Comparison of ENCODE assay signal across 9 cellular contexts in genomic region chr4:1793496-1793840, GRCh38. TPM values are rescaled to one million over a fixed set of nuclear protein-coding genes. Genes with fewer than 3 reads are reported as not detected.
DNase-seq lines count a peak whose midpoint lies in the region; ATAC-seq and TF ChIP-seq lines count a peak whose summit lies in the region.
"Had no signal": no experiment of that assay in that cellular context is flagged by ENCODE, and none has a peak within 500 bp of the region (broad histone marks: within the 10 kb centered on the region; RNA-seq: fewer than 3 reads in every experiment).

No MANE protein-coding gene starts in this region.

- no peak overlapping the region for H2AFZ ChIP-seq in KMS-11 (ENCODE audit: low read depth)

- H3K27ac Mint-ChIP-seq in activated naive CD4-positive, alpha-beta T cell treated with anti-CD3 and anti-CD28 coated beads for 36 hours, result no peak overlapping the region
- no peak overlapping the region for H3K27ac Mint-ChIP-seq in stimulated activated naive B cell treated with anti-CD40 and anti-IgM and Interleukin-4, amounts not matched to agents 10 μg/mL and 1 μg/mL and 100 μg/mL, for 72 hours

- H3K4me1 Mint-ChIP-seq in activated naive CD4-positive, alpha-beta T cell treated with anti-CD3 and anti-CD28 coated beads for 36 hours (ENCODE audit: low read depth), result no peaks in the 10 kb centered on the region
- peaks cover 6 to 9% of the 10 kb centered on the region in 2 donors for H3K4me1 Mint-ChIP-seq in stimulated activated naive B cell treated with anti-CD40 and anti-IgM and Interleukin-4, amounts not matched to agents 10 μg/mL and 1 μg/mL and 100 μg/mL, for 72 hours

- H3K27me3 Mint-ChIP-seq in activated naive CD4-positive, alpha-beta T cell treated with anti-CD3 and anti-CD28 coated beads for 36 hours (ENCODE audit: low read depth), result peaks cover 17% of the 10 kb centered on the region
- peaks cover 14 to 44% of the 10 kb centered on the region in 2 donors for H3K27me3 Mint-ChIP-seq in stimulated activated naive B cell treated with anti-CD40 and anti-IgM and Interleukin-4, amounts not matched to agents 10 μg/mL and 1 μg/mL and 100 μg/mL, for 72 hours

- H3K4me1 ChIP-seq in KMS-11 (ENCODE audit: low read depth, poor library complexity, severe bottlenecking), result peaks cover 9% of the 10 kb centered on the region

- CTCF ChIA-PET in activated naive CD4-positive, alpha-beta T cell treated with anti-CD3 and anti-CD28 coated beads for 36 hours (lab: Charles Lee), result interaction anchor here (1.3 kb wide), 1 partner anchor 45 kb away, joined by 4 read pairs; no protein-coding TSS in a partner anchor

- peak overlapping the region; percentile 51; the same call in 1 of the 2 replicates for H3K9ac ChIP-seq in KMS-11

- no peaks in the 10 kb centered on the region for H3K9me3 Mint-ChIP-seq in activated naive CD4-positive, alpha-beta T cell treated with anti-CD3 and anti-CD28 coated beads for 36 hours
- H3K9me3 Mint-ChIP-seq in stimulated activated naive B cell treated with anti-CD40 and anti-IgM and Interleukin-4, amounts not matched to agents 10 μg/mL and 1 μg/mL and 100 μg/mL, for 72 hours, result no peaks in the 10 kb centered on the region

- peaks cover 3% of the 10 kb centered on the region for H3K27me3 ChIP-seq in KMS-11 (ENCODE audit: insufficient read depth, low read depth)

- H4K20me1 ChIP-seq in KMS-11 (ENCODE audit: insufficient read depth), result no peaks in the 10 kb centered on the region

- no peaks in the 10 kb centered on the region for H3K36me3 Mint-ChIP-seq in activated naive CD4-positive, alpha-beta T cell treated with anti-CD3 and anti-CD28 coated beads for 36 hours (ENCODE audit: low read depth)
- no peaks in the 10 kb centered on the region for H3K36me3 Mint-ChIP-seq in stimulated activated naive B cell treated with anti-CD40 and anti-IgM and Interleukin-4, amounts not matched to agents 10 μg/mL and 1 μg/mL and 100 μg/mL, for 72 hours

- no peak overlapping the region for H3K4me2 ChIP-seq in KMS-11

- ATAC-seq in GM18498 (IDR thresholded peaks at IDR 0.05; ENCODE audit: unreplicated experiment) (peak; percentile 32), GM19455 (IDR thresholded peaks at IDR 0.05; ENCODE audit: unreplicated experiment) (no peak)
- peak; percentile 45 to 54 for ATAC-seq in stimulated activated naive B cell treated with anti-CD40 and anti-IgM and Interleukin-4, amounts not matched to agents 10 μg/mL and 1 μg/mL and 100 μg/mL, for 72 hours (replicated peaks)

- H3K4me3 ChIP-seq in KMS-11 (IDR thresholded peaks at IDR 0.05; ENCODE audit: insufficient read depth, low read depth, low read length), result no peak overlapping the region

- peak overlapping the region; percentile 62 for H3K27ac ChIP-seq in KMS-11
- H3K27ac ChIP-seq: neutrophil had no signal

- intact Hi-C loops in activated naive CD4-positive, alpha-beta T cell treated with anti-CD3 and anti-CD28 coated beads for 36 hours (cut with micrococcal nuclease), result no loop called here

- no peak overlapping the region for H3K4me3 Mint-ChIP-seq in activated naive CD4-positive, alpha-beta T cell treated with anti-CD3 and anti-CD28 coated beads for 36 hours
- no peak overlapping the region for H3K4me3 Mint-ChIP-seq in stimulated activated naive B cell treated with anti-CD40 and anti-IgM and Interleukin-4, amounts not matched to agents 10 μg/mL and 1 μg/mL and 100 μg/mL, for 72 hours

- peaks cover 3% of the 10 kb centered on the region; the same call in 1 of the 2 replicates for H3K36me3 ChIP-seq in KMS-11 (ENCODE audit: insufficient read depth)
- H3K36me3 ChIP-seq: neutrophil had no signal

- H3K79me2 ChIP-seq in KMS-11 (ENCODE audit: insufficient read depth, low read depth), result peaks cover 26% of the 10 kb centered on the region; the same call in 1 of the 2 replicates

- peak; percentile 39 for DNase-seq in activated naive CD4-positive, alpha-beta T cell treated with anti-CD3 and anti-CD28 coated beads for 36 hours
- DNase-seq in iPS-NIHi11 (ENCODE audit: low spot score), result peak; percentile 76
- no peak for DNase-seq in stimulated activated naive B cell treated with anti-CD40 and anti-IgM and Interleukin-4, amounts not matched to agents 10 μg/mL and 1 μg/mL and 100 μg/mL, for 72 hours
- no peak for DNase-seq in COLO829 (ENCODE audit: low spot score)
- no peak for DNase-seq in nucleus accumbens (lab: John Stamatoyannopoulos, UW)

- no peak for TF ChIP-seq CTCF in KMS-11 (conservative IDR thresholded peaks at IDR 0.05; ENCODE audit: low read depth, low read length)

RNA-seq across cellular contexts. Expression of gene FGFR3, which starts 0.4 kb away (rescaled TPM):
- under 1 TPM; 0.27 to 0.52 TPM for total RNA-seq in activated naive CD4-positive, alpha-beta T cell treated with anti-CD3 and anti-CD28 coated beads for 36 hours

Comparison
In these comparisons a context has a peak if more than half of its experiments do, and no peak if none do; other contexts are left out.
1. DNase-seq: peak in activated naive CD4-positive, alpha-beta T cell treated with anti-CD3 and anti-CD28 coated beads for 36 hours (single experiment) and iPS-NIHi11 (single experiment); none in stimulated activated naive B cell treated with anti-CD40 and anti-IgM and Interleukin-4, amounts not matched to agents 10 μg/mL and 1 μg/mL and 100 μg/mL, for 72 hours (single experiment), COLO829 (single experiment) and nucleus accumbens (0 of 56).